8 cellular contexts compared by ENCODE assay signal in genomic region chr15:96356494-96357455, GRCh38. TPM values are rescaled to one million over a fixed set of nuclear protein-coding genes. Genes with fewer than 3 reads are reported as not detected.
DNase-seq lines count a peak whose midpoint lies in the region; ATAC-seq and TF ChIP-seq lines count a peak whose summit lies in the region.

No MANE protein-coding gene starts in this region.

- intact Hi-C loops in ovary (cut with DNase I) (no loop called here), transverse colon (cut with DNase I; ENCODE audit: low total_unique reads) (no loop called here)

- no peaks in the 10 kb centered on the region for H3K36me3 ChIP-seq in ovary
- no peaks in the 10 kb centered on the region for H3K36me3 ChIP-seq in transverse colon

- peak overlapping the region; percentile 58 to 99 for H3K27ac ChIP-seq in ovary
- peak overlapping the region; percentile 68 to 74 (median 72) for H3K27ac ChIP-seq in transverse colon

- TF ChIP-seq EP300 in ovary (IDR thresholded peaks at IDR 0.05) (no peak), transverse colon (IDR thresholded peaks at IDR 0.05; ENCODE audit: low read depth) (no peak)

- H3K9me3 ChIP-seq in ovary = no peaks in the 10 kb centered on the region
- H3K9me3 ChIP-seq in transverse colon = no peaks in the 10 kb centered on the region

- H3K27me3 ChIP-seq in ovary = no peaks in the 10 kb centered on the region
- H3K27me3 ChIP-seq in transverse colon = peaks cover 87% of the 10 kb centered on the region

- WGBS in ovary, 3 donors = 0 to 1% (median 0%) methylated on average over 59 to 67 of the region's 67 CpGs
- 0 to 2% methylated on average over 5 to 37 of the region's 67 CpGs for WGBS in transverse colon (ENCODE audit: low coverage in 1 of 2), 2 donors

- peaks cover 24% of the 10 kb centered on the region for H3K4me1 ChIP-seq in ovary (ENCODE audit: insufficient read depth)
- H3K4me1 ChIP-seq in transverse colon = peaks cover 0 to 45% (median 21%) of the 10 kb centered on the region in 4 donors

- ATAC-seq in GM21526 (IDR thresholded peaks at IDR 0.05; ENCODE audit: low FRiP score, unreplicated experiment) = peak; percentile 80

- in situ Hi-C loops in transverse colon (cut with MboI; ENCODE audit: low pct_ligation_motif_present in 1 of 4, low pct_unique_long_range_greater_than_20kb in 1 of 4, low sequenced_read_pairs in 3 of 4) = loop anchor here in 2 of 4 donors (25.0 kb wide), 3 partner anchors 531 to 1406 kb away; no protein-coding TSS in a partner anchor

- H3K4me3 ChIP-seq in ovary (peak overlapping the region; percentile 63), transverse colon (peak overlapping the region; percentile 10 to 78 (median 50))

- TF ChIP-seq POLR2A in ovary (IDR thresholded peaks at IDR 0.05) (peak; percentile 39), transverse colon (IDR thresholded peaks at IDR 0.05) (no peak)

- peak; percentile 81 for DNase-seq in EH (ENCODE audit: low read depth)
- peak; percentile 93 for DNase-seq in HuH-7 (ENCODE audit: low spot score)
- DNase-seq in SIG-M5 treated with dmso at 0.1 percent for 504 hours (lab: John Stamatoyannopoulos, UW; ENCODE audit: unreplicated experiment) = peak; percentile 75
- DNase-seq in activated naive CD4-positive, alpha-beta T cell (lab: John Stamatoyannopoulos, UW) = peak; percentile 20 to 41 (median 34)
- DNase-seq in globus pallidus (ENCODE audit: low spot score) = peak; percentile 57
- DNase-seq in ovary = peak; percentile 81 to 93 (median 90)
- DNase-seq in transverse colon = peak; percentile 83

- TF ChIP-seq CTCF in ovary (IDR thresholded peaks at IDR 0.05) = peak; percentile 97
- peak; percentile 94 to 99 (median 97) for TF ChIP-seq CTCF in transverse colon (IDR thresholded peaks at IDR 0.05)

RNA-seq across cellular contexts. Expression of gene NR2F2, which starts 26.3 kb away (rescaled TPM):
- total RNA-seq in ovary (100 to 1,000 TPM in 6 of 7 donors, 10 to 100 TPM in 1; 68.6 to 424 (median 343) TPM), transverse colon (10 to 100 TPM; 11.3 to 29.5 (median 18.4) TPM)
- 100 to 1,000 TPM; 230 to 392 TPM for polyA plus RNA-seq in ovary

Comparison
In these comparisons a context has a peak if more than half of its experiments do, and no peak if none do; other contexts are left out.
1. Peak in every context shown above with its lines: DNase-seq, ATAC-seq, H3K4me3 ChIP-seq and H3K27ac ChIP-seq.
2. DNase-seq: peak in every context shown above with its lines; median percentile 93 in HuH-7; 90 in ovary; 83 in transverse colon; 81 in EH; 75 in SIG-M5 treated with dmso at 0.1 percent for 504 hours; 57 in globus pallidus; 34 in activated naive CD4-positive, alpha-beta T cell.